8 cellular contexts compared by ENCODE assay signal in genomic region chr11:61187505-61188130, GRCh38. TPM values are rescaled to one million over a fixed set of nuclear protein-coding genes. Genes with fewer than 3 reads are reported as not detected.
DNase-seq lines count a peak whose midpoint lies in the region; ATAC-seq and TF ChIP-seq lines count a peak whose summit lies in the region.

No MANE protein-coding gene starts in this region.

- intact Hi-C loops in left colon (cut with DNase I, micrococcal nuclease): loop anchor here in 1 of 2 donors (5.0 kb wide), 1 partner anchor 60 kb away; no protein-coding TSS in a partner anchor

- CTCF ChIA-PET in HEK293 (lab: Yijun Ruan, JAX): interaction anchor here (0.6 to 3.8 kb wide), 40 partner anchors 9 to 558 kb away, joined by 3 to 31 read pairs (median 4); partner anchors contain the start of gene CCDC86

- TF ChIP-seq CTCF in C4-2B (conservative IDR thresholded peaks at IDR 0.05) (peak; percentile 98), HEK293 (tag by site-specific recombination; IDR thresholded peaks at IDR 0.05) (peak; percentile 32; the same call in 1 of the 2 replicates)

- no peaks in the 10 kb centered on the region for H3K9me3 ChIP-seq in HEK293 (ENCODE audit: control insufficient read depth, insufficient read depth, low read depth, low read length)

- H3K27ac ChIP-seq in C4-2B (no peak overlapping the region), HEK293 (ENCODE audit: extremely low read depth, low read depth, low read length) (no peak overlapping the region)

- no peaks in the 10 kb centered on the region for H3K4me1 ChIP-seq in HEK293 (ENCODE audit: control insufficient read depth, insufficient read depth, low read length)

- H3K4me3 ChIP-seq in HEK293 (ENCODE audit: low read depth, low read length): no peak overlapping the region

- peak; percentile 70 for ATAC-seq in left colon
- no peak for ATAC-seq in HG02870 (IDR thresholded peaks at IDR 0.05; ENCODE audit: unreplicated experiment)

- DNase-seq in NCI-H446 (lab: John Stamatoyannopoulos, UW): peak; percentile 62 to 84
- DNase-seq in activated CD4-positive, CD25-positive, alpha-beta regulatory T cell treated with anti-CD3 and anti-CD28 coated beads, Interleukin-2, amount 50 U/mL, for 72 hours: peak; percentile 76
- peak; percentile 68 for DNase-seq in central memory CD4-positive, alpha-beta T cell
- peak; percentile 44 to 88 for DNase-seq in left colon
- DNase-seq in stimulated activated CD4-positive, alpha-beta T cell treated with anti-CD3 and anti-CD28 coated beads, Interleukin-2, amount 100 ng/mL, for 4 hours (ENCODE audit: low read depth): peak; percentile 72

- no peaks in the 10 kb centered on the region for H3K36me3 ChIP-seq in HEK293 (ENCODE audit: control insufficient read depth in 2 of 2, insufficient read depth in 1 of 2, low read length in 2 of 2)

- POLR2A ChIA-PET in HEK293 (lab: Yijun Ruan, JAX): interaction anchor here (0.5 kb wide), 1 partner anchor 236 kb away, joined by 4 read pairs; no protein-coding TSS in a partner anchor

TF ChIP-seq in HEK293, 187 proteins besides CTCF, POLR2A, EP300 and RAD21:
- TF ChIP-seq ZNF654 (tag by site-specific recombination; IDR thresholded peaks at IDR 0.05; ENCODE audit: low read depth): peak; percentile 85
- no peak for TF ChIP-seq ZNF416 (tag by site-specific recombination; IDR thresholded peaks at IDR 0.05)
- TF ChIP-seq ZNF660 (tag by site-specific recombination; IDR thresholded peaks at IDR 0.05): 0 out of 2 replicates have a peak, but pooled peaks have one; percentile 47

RNA-seq across cellular contexts. Expression of gene PGA3, which starts 15.7 kb away (rescaled TPM):
- total RNA-seq in left colon: not detected

RNA-seq across cellular contexts. Expression of gene VPS37C, which starts 26.4 kb away (rescaled TPM):
- 10 to 100 TPM; 25.4 to 27.3 TPM for total RNA-seq in left colon

RNA-seq across cellular contexts. Expression of gene PGA4, which starts 34.5 kb away (rescaled TPM):
- total RNA-seq in left colon: under 1 TPM; 0.14 to 0.52 TPM

RNA-seq across cellular contexts. Expression of gene PGA5, which starts 53.4 kb away (rescaled TPM):
- under 1 TPM in 1 of 2 donors, not detected in 1; 0.22 TPM for total RNA-seq in left colon
